1 cellular context compared by ENCODE assay signal in genomic region chr15:78418239-78418638, GRCh38.
TF ChIP-seq lines count a peak whose summit lies in the region.

No MANE protein-coding gene starts in this region.

TF ChIP-seq in SK-N-SH treated with all-trans-retinoic acid at 6 μM for 48 hours, 23 proteins besides CTCF, POLR2A, EP300 and RAD21 (continued from another document):
- TF ChIP-seq POU6F1 (CRISPR knock-in tag; IDR thresholded peaks at IDR 0.05; ENCODE audit: borderline replicate concordance, low read depth) (no peak), GLIS3 (CRISPR knock-in tag; IDR thresholded peaks at IDR 0.05) (no peak), ARNTL (CRISPR knock-in tag; IDR thresholded peaks at IDR 0.05; ENCODE audit: borderline replicate concordance, low read depth) (no peak), PATZ1 (CRISPR knock-in tag; IDR thresholded peaks at IDR 0.05; ENCODE audit: borderline replicate concordance) (no peak), TCF4 (CRISPR knock-in tag; IDR thresholded peaks at IDR 0.05; ENCODE audit: borderline replicate concordance) (no peak), RARB (CRISPR knock-in tag; IDR thresholded peaks at IDR 0.05) (no peak)
TF ChIP-seq in SK-N-SH treated with all-trans-retinoic acid at 6 μM for 48 hours: peak in this region for 0.
